ENCODE assay signal across 8 cellular contexts in the genomic region with DNA sequence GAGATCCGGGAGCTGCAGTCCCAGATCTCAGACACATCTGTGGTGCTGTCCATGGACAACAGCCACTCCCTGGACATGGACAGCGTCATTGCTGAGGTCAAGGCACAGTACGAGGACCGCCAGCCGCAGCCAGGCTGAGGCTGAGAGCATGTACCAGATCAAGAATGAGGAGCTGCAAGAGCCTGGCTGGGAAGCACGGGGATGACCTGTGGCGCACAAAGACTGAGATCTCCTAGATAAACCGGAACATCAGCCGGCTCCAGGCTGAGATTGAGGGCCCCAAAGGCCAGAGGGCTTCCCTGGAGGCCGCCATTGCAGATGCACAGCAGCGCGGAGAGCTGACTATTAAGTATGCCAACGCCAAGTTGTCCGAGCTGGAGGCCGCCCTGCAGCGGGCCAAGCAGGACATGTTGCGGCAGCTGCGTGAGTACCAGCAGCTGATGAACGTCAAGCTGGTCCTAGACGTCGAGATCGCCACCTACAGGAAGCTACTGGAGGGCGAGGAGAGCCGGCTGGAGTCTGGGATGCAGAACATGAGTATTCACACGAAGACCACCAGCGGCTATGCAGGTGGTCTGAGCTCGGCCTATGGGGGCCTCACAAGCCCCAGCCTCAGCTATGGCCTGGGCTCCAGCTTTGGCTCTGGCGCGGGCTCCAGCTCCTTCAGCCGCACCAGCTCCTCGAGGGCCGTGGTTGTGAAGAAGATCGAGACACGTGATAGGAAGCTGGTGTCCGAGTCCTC. TPM values are rescaled to one million over a fixed set of nuclear protein-coding genes. Genes with fewer than 3 reads are reported as not detected.
DNase-seq lines count a peak whose midpoint lies in the region; ATAC-seq, FAIRE-seq and TF ChIP-seq lines count a peak whose summit lies in the region.

No MANE protein-coding gene starts in this region.

- no peaks in the 10 kb centered on the region for H3K9me3 ChIP-seq in HepG2 (ENCODE audit: low read length)

- peak overlapping the region; percentile 86 for H2AFZ ChIP-seq in HepG2 (ENCODE audit: low read length)

- H3K36me3 ChIP-seq in HepG2 (replicated peaks in 1 of 2; ENCODE audit: control insufficient read depth in 1 of 2, insufficient read depth in 2 of 2, low read length in 2 of 2), result no peaks in the 10 kb centered on the region

- BruUV-seq in HepG2 (replicated peaks; lab: Mats Ljungman, UMichigan), result no TSS peak

- CTCF ChIA-PET in HepG2 (lab: Yijun Ruan, JAX; ENCODE audit: low intra/inter-chr PET ratio, low total read pairs), result interaction anchor here (1.3 kb wide), 1 partner anchor 182 kb away, joined by 3 read pairs; no protein-coding TSS in a partner anchor

- peak overlapping the region; percentile 90 for H3K4me2 ChIP-seq in HepG2 (ENCODE audit: low read depth, low read length)

- peak overlapping the region; percentile 26; the same call in 1 of the 2 replicates for H3K9ac ChIP-seq in HepG2 (ENCODE audit: insufficient read depth, low read depth, low read length)

- POLR2A ChIA-PET in HepG2 (lab: Yijun Ruan, JAX), result interaction anchor here (1.0 kb wide), 1 partner anchor 39 kb away, joined by 3 read pairs; no protein-coding TSS in a partner anchor

- no peaks in the 10 kb centered on the region for H3K79me2 ChIP-seq in HepG2 (ENCODE audit: insufficient read depth, low read length)

- in situ Hi-C loops in HepG2 (cut with HindIII; ENCODE audit: extremely low pct_ligation_motif_present, low pct_unique_long_range_greater_than_20kb), result no loop called here

- TF ChIP-seq POLR2A in HepG2 (IDR thresholded peaks at IDR 0.05; ENCODE audit: insufficient read depth in 1 of 2, low read depth in 2 of 2, low read length in 2 of 2), result no peak

- H3K4me3 ChIP-seq in coronary artery, result peak overlapping the region; percentile 3
- peak overlapping the region; percentile 49 to 71 (median 54); a peak in 5 of 6 replicates for H3K4me3 ChIP-seq in HepG2 (replicated peaks in 1 of 3; ENCODE audit: insufficient read depth in 1 of 3, low read depth in 2 of 3, low read length in 3 of 3)

- intact Hi-C loops in HepG2 (cut with micrococcal nuclease; ENCODE audit: unreplicated experiment), result loop anchor here (1.0 to 5.0 kb wide), 3 partner anchors 15 to 164 kb away; no protein-coding TSS in a partner anchor

- no peaks in the 10 kb centered on the region for H3K4me1 ChIP-seq in HepG2 (ENCODE audit: insufficient read depth, low read length)

- WGBS in HepG2 (ENCODE audit: low lambda C conversion rate), result 3% methylated on average over 19 of the region's 35 CpGs

- no peaks in the 10 kb centered on the region for H4K20me1 ChIP-seq in HepG2 (ENCODE audit: insufficient read depth, low read length)

- TF ChIP-seq EP300 in HepG2 (IDR thresholded peaks at IDR 0.05; ENCODE audit: low read depth in 2 of 2, low read length in 2 of 2) (no peak), HepG2 (CRISPR knock-in tag; IDR thresholded peaks at IDR 0.05; ENCODE audit: borderline replicate concordance) (no peak)

- H3K27me3 ChIP-seq in HepG2 (ENCODE audit: control insufficient read depth in 1 of 2, insufficient read depth in 2 of 2, low read length in 2 of 2), result peaks cover 0 to 8% of the 10 kb centered on the region in 2 experiments; a peak in 1 of 5 replicates

- H3K27ac ChIP-seq in coronary artery, result no peak overlapping the region
- H3K27ac ChIP-seq in HepG2 (ENCODE audit: extremely low read length, insufficient read depth, low read length), result no peak overlapping the region

- DNase-seq in Daoy (ENCODE audit: low read depth) (peak; percentile 66), LoVo (ENCODE audit: low spot score) (peak; percentile 36), T follicular helper cell (ENCODE audit: low read depth) (peak; percentile 7), coronary artery (ENCODE audit: low spot score) (no peak), HepG2 (ENCODE audit: low spot score) (peak; percentile 73)
- peak; percentile 56 for DNase-seq in stimulated activated naive CD8-positive, alpha-beta T cell treated with anti-CD3 and anti-CD28 coated beads, Interleukin-15, Interleukin-2, amounts not matched to agents 100 U/mL and 50 U/mL, for 24 hours
- no peak for DNase-seq in activated CD4-positive, CD25-positive, alpha-beta regulatory T cell treated with anti-CD3 and anti-CD28 coated beads, Interleukin-2, amount 50 U/mL, for 72 hours

- ATAC-seq in HepG2 (peak; percentile 89), HG03378 (IDR thresholded peaks at IDR 0.05; ENCODE audit: unreplicated experiment) (no peak)
- ATAC-seq in stimulated activated naive CD8-positive, alpha-beta T cell treated with anti-CD3 and anti-CD28 coated beads, Interleukin-15, Interleukin-2, amounts not matched to agents 100 U/mL and 50 U/mL, for 24 hours, result peak; percentile 36

- FAIRE-seq in HepG2 (lab: Jason Lieb, UNC), result no peak

- TF ChIP-seq CTCF in coronary artery (IDR thresholded peaks at IDR 0.05) (peak; percentile 55), HepG2 (CRISPR knock-in tag; IDR thresholded peaks at IDR 0.05) (peak; percentile 93)

- peak; percentile 71 for TF ChIP-seq RAD21 in HepG2 (CRISPR knock-in tag; IDR thresholded peaks at IDR 0.05)

TF ChIP-seq in HepG2, 621 proteins besides CTCF, POLR2A, EP300 and RAD21 (continues in another document):
- no peak for TF ChIP-seq ZNF274 (CRISPR knock-in tag; IDR thresholded peaks at IDR 0.05)
- peak; percentile 71; the same call in 1 of the 2 replicates for TF ChIP-seq TGIF2 (CRISPR knock-in tag; IDR thresholded peaks at IDR 0.05)
- TF ChIP-seq, protein P1, sequence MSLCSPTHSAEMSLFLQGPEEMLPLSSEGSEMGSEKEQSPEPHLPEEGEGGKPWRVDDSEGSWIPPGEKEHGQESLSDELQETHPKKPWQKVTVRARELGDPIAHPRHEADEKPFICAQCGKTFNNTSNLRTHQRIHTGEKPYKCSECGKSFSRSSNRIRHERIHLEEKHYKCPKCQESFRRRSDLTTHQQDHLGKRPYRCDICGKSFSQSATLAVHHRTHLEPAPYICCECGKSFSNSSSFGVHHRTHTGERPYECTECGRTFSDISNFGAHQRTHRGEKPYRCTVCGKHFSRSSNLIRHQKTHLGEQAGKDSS (CRISPR knock-in tag; IDR thresholded peaks at IDR 0.05; ENCODE audit: borderline replicate concordance, low read depth), result 0 out of 2 replicates have a peak, but pooled peaks have one; percentile 25
- TF ChIP-seq ZSCAN21 (CRISPR knock-in tag; IDR thresholded peaks at IDR 0.05; ENCODE audit: borderline replicate concordance), result no peak
- peak; percentile 57; the same call in 1 of the 2 replicates for TF ChIP-seq ZNF263 (CRISPR knock-in tag; IDR thresholded peaks at IDR 0.05)
- no peak for TF ChIP-seq PLRG1 (conservative IDR thresholded peaks at IDR 0.05)
- no peak for TF ChIP-seq SIX4 (CRISPR knock-in tag; IDR thresholded peaks at IDR 0.05)
- TF ChIP-seq NFIC (IDR thresholded peaks at IDR 0.05; ENCODE audit: low read length), result no peak

RNA-seq across cellular contexts. Expression of a gene that starts 25.5 kb away (rescaled TPM):
- not detected in 2 replicates for total RNA-seq in Daoy (2014; rRNA removed; shearing (Covaris generic))
- not detected in 2 replicates for total RNA-seq in HepG2 (2016; rRNA removed; fragmentation: Illumina TruSeq; extraction: Trizol)
- not detected in 2 replicates for total RNA-seq in HepG2 (2016; cell fraction: cytosol; rRNA removed; fragmentation: Illumina TruSeq; extraction: Trizol; ENCODE audit: low read depth)
- not detected in 2 replicates for total RNA-seq in HepG2 (2016; cell fraction: insoluble cytoplasmic fraction; rRNA removed; fragmentation: Illumina TruSeq; extraction: Trizol)
- not detected in 2 replicates for total RNA-seq in HepG2 (2016; cell fraction: membrane; rRNA removed; fragmentation: Illumina TruSeq; extraction: Trizol)
- total RNA-seq in HepG2 (2016; cell fraction: nucleus; rRNA removed; fragmentation: Illumina TruSeq; extraction: Trizol), result not detected in 2 replicates
- polyA plus RNA-seq in HepG2 (2011; rRNA removed), result not detected in 2 replicates
- polyA plus RNA-seq in HepG2 (2011; cell fraction: cytosol; rRNA removed), result not detected in 2 replicates
- polyA plus RNA-seq in HepG2 (2011; cell fraction: nucleus; rRNA removed), result not detected in 2 replicates
- polyA plus RNA-seq in HepG2 (2012), result not detected in 2 replicates
- not detected in 2 replicates for polyA plus RNA-seq in HepG2 (2016; cell fraction: cytosol; fragmentation: Illumina TruSeq; extraction: Trizol; ENCODE audit: low read depth)
- polyA plus RNA-seq in HepG2 (2016; cell fraction: insoluble cytoplasmic fraction; fragmentation: Illumina TruSeq; extraction: Trizol; ENCODE audit: low read depth), result not detected in 2 replicates
- polyA plus RNA-seq in HepG2 (2016; cell fraction: membrane; fragmentation: Illumina TruSeq; extraction: Trizol; ENCODE audit: low read depth), result not detected in 2 replicates
- not detected in 2 replicates for polyA plus RNA-seq in HepG2 (2016; cell fraction: nucleus; fragmentation: Illumina TruSeq; extraction: Trizol; ENCODE audit: insufficient read depth, low read depth)
- not detected in 2 replicates for polyA minus RNA-seq in HepG2 (2011; rRNA and poly(A)+ RNA removed; ENCODE audit: low replicate concordance)
- not detected in 2 replicates for polyA minus RNA-seq in HepG2 (2011; cell fraction: cytosol; rRNA and poly(A)+ RNA removed)
- polyA minus RNA-seq in HepG2 (2011; cell fraction: nucleus; rRNA and poly(A)+ RNA removed), result not detected in 2 replicates

RNA-seq across cellular contexts. Expression of a gene that starts 28.6 kb away (rescaled TPM):
- total RNA-seq in Daoy (2014; rRNA removed; shearing (Covaris generic)), result 12.6 and 16.3 TPM in 2 replicates
- 16.0 and 21.2 TPM in 2 replicates for total RNA-seq in HepG2 (2016; rRNA removed; fragmentation: Illumina TruSeq; extraction: Trizol)
- total RNA-seq in HepG2 (2016; cell fraction: cytosol; rRNA removed; fragmentation: Illumina TruSeq; extraction: Trizol; ENCODE audit: low read depth), result 3.0 and 3.1 TPM in 2 replicates
- total RNA-seq in HepG2 (2016; cell fraction: insoluble cytoplasmic fraction; rRNA removed; fragmentation: Illumina TruSeq; extraction: Trizol), result 12.1 and 20.8 TPM in 2 replicates
- 8.7 and 9.3 TPM in 2 replicates for total RNA-seq in HepG2 (2016; cell fraction: membrane; rRNA removed; fragmentation: Illumina TruSeq; extraction: Trizol)
- total RNA-seq in HepG2 (2016; cell fraction: nucleus; rRNA removed; fragmentation: Illumina TruSeq; extraction: Trizol), result 22.9 and 26.4 TPM in 2 replicates
- polyA plus RNA-seq in HepG2 (2011; rRNA removed), result 16.5 and 22.1 TPM in 2 replicates
- polyA plus RNA-seq in HepG2 (2011; cell fraction: cytosol; rRNA removed), result 7.4 and 8.7 TPM in 2 replicates
- 70.7 and 76.4 TPM in 2 replicates for polyA plus RNA-seq in HepG2 (2011; cell fraction: nucleus; rRNA removed)
- polyA plus RNA-seq in HepG2 (2012), result 9.4 and 12.9 TPM in 2 replicates
- polyA plus RNA-seq in HepG2 (2016; cell fraction: cytosol; fragmentation: Illumina TruSeq; extraction: Trizol; ENCODE audit: low read depth), result 0.45 and 0.63 TPM in 2 replicates
- polyA plus RNA-seq in HepG2 (2016; cell fraction: insoluble cytoplasmic fraction; fragmentation: Illumina TruSeq; extraction: Trizol; ENCODE audit: low read depth), result 9.9 and 12.7 TPM in 2 replicates
- 3.1 and 3.6 TPM in 2 replicates for polyA plus RNA-seq in HepG2 (2016; cell fraction: membrane; fragmentation: Illumina TruSeq; extraction: Trizol; ENCODE audit: low read depth)
- polyA plus RNA-seq in HepG2 (2016; cell fraction: nucleus; fragmentation: Illumina TruSeq; extraction: Trizol; ENCODE audit: insufficient read depth, low read depth), result 40.5 and 55.1 TPM in 2 replicates
- 21.2 and 27.7 TPM in 2 replicates for polyA minus RNA-seq in HepG2 (2011; rRNA and poly(A)+ RNA removed; ENCODE audit: low replicate concordance)
- 6.5 and 10.9 TPM in 2 replicates for polyA minus RNA-seq in HepG2 (2011; cell fraction: cytosol; rRNA and poly(A)+ RNA removed)
- polyA minus RNA-seq in HepG2 (2011; cell fraction: nucleus; rRNA and poly(A)+ RNA removed), result 32.3 and 34.1 TPM in 2 replicates

Comparison
In these comparisons a context has a peak if more than half of its experiments do, and no peak if none do; other contexts are left out.
1. DNase-seq: peak in Daoy (single experiment), LoVo (single experiment), T follicular helper cell (single experiment), HepG2 (single experiment) and stimulated activated naive CD8-positive, alpha-beta T cell treated with anti-CD3 and anti-CD28 coated beads, Interleukin-15, Interleukin-2, amounts not matched to agents 100 U/mL and 50 U/mL, for 24 hours (single experiment); none in coronary artery (single experiment) and activated CD4-positive, CD25-positive, alpha-beta regulatory T cell treated with anti-CD3 and anti-CD28 coated beads, Interleukin-2, amount 50 U/mL, for 72 hours (single experiment).